Comparison of ENCODE assay signal across 23 cellular contexts in the genomic region with DNA sequence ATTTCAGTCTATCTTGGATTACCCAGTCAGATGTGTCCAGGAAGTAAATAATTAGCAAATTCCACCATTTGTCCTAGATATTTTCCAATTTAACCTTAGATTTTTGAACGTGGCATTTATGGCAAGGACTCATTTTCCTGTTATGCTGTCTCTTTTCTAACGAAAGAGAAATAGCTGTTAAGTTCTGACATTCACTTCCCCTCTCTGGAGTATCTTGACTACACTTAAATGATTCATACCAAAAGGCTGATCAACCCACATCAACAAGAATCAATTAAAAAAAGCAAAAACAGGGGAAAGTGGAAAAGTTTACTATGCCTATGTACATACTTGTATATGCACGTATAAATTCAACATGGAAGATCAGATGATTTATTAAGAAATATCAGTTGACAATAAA.
"Had no signal": no experiment of that assay in that cellular context is flagged by ENCODE, and none has a peak within 500 bp of the region (broad histone marks: within the 10 kb centered on the region; RNA-seq: fewer than 3 reads in every experiment).

No MANE protein-coding gene starts in this region.

- H3K27me3 Mint-ChIP-seq: type B pancreatic cell had no signal

- H3K4me1 Mint-ChIP-seq: endodermal cell; naive thymus-derived CD8-positive, alpha-beta T cell; neural crest cell had no signal

- H3K36me3 Mint-ChIP-seq: stimulated activated naive B cell treated with anti-CD40 and anti-IgM and Interleukin-4, amounts not matched to agents 10 μg/mL and 1 μg/mL and 100 μg/mL, for 72 hours; type B pancreatic cell had no signal

- H3K4me1 ChIP-seq: sigmoid colon, suprapubic skin, thyroid gland, uterus had no signal

- H3K9me3 Mint-ChIP-seq: dendritic cell treated with granulocyte-macrophage colony-stimulating factor and Interleukin-4, amounts not matched to agents 40 ng/mL and 50 ng/mL, for 4 days; stimulated activated naive B cell treated with anti-CD40 and anti-IgM and Interleukin-4, amounts not matched to agents 10 μg/mL and 1 μg/mL and 100 μg/mL, for 72 hours; type B pancreatic cell had no signal

- H3K9me3 ChIP-seq: mucosa of descending colon, right atrium auricular region, sigmoid colon, suprapubic skin, thyroid gland, uterus had no signal

- H3K27ac Mint-ChIP-seq: dendritic cell treated with granulocyte-macrophage colony-stimulating factor and Interleukin-4, amounts not matched to agents 40 ng/mL and 50 ng/mL, for 4 days; endodermal cell; naive thymus-derived CD8-positive, alpha-beta T cell; stimulated activated naive B cell treated with anti-CD40 and anti-IgM and Interleukin-4, amounts not matched to agents 10 μg/mL and 1 μg/mL and 100 μg/mL, for 72 hours; type B pancreatic cell had no signal

- DNase-seq: effector CD4-positive, alpha-beta T cell; endodermal cell; foreskin melanocyte; head of caudate nucleus; hippocampal formation; mucosa of descending colon; naive thymus-derived CD8-positive, alpha-beta T cell; posterior cingulate gyrus; sigmoid colon; stimulated activated CD4-positive, alpha-beta T cell treated with anti-CD3 and anti-CD28 coated beads, Interleukin-2, amount 100 ng/mL, for 24 hours; stimulated activated CD4-positive, alpha-beta T cell treated with anti-CD3 and anti-CD28 coated beads, Interleukin-4, amount 100 ng/mL, for 4 hours; stimulated activated naive B cell treated with anti-CD40 and anti-IgM and Interleukin-4, amounts not matched to agents 10 μg/mL and 1 μg/mL and 100 μg/mL, for 72 hours; thyroid gland; uterus had no signal

- H3K36me3 ChIP-seq: right atrium auricular region, sigmoid colon, suprapubic skin, thyroid gland, uterus had no signal

- ATAC-seq: left lobe of liver; mucosa of descending colon; naive thymus-derived CD8-positive, alpha-beta T cell had no signal

- H3K27ac ChIP-seq: right atrium auricular region, sigmoid colon, skin epidermis, suprapubic skin, thyroid gland, uterus had no signal

- H3K4me3 Mint-ChIP-seq: dendritic cell treated with granulocyte-macrophage colony-stimulating factor and Interleukin-4, amounts not matched to agents 40 ng/mL and 50 ng/mL, for 4 days; endodermal cell; naive thymus-derived CD8-positive, alpha-beta T cell; neural crest cell; stimulated activated naive B cell treated with anti-CD40 and anti-IgM and Interleukin-4, amounts not matched to agents 10 μg/mL and 1 μg/mL and 100 μg/mL, for 72 hours; type B pancreatic cell had no signal

- FAIRE-seq: colon, islet of Langerhans had no signal

- H3K4me3 ChIP-seq: mucosa of descending colon, right atrium auricular region, sigmoid colon, skin epidermis, suprapubic skin, thyroid gland, uterus had no signal
